8 cellular contexts compared by ENCODE assay signal in genomic region chr2:134119672-134120159, GRCh38.
DNase-seq lines count a peak whose midpoint lies in the region; ATAC-seq, FAIRE-seq and TF ChIP-seq lines count a peak whose summit lies in the region.

No MANE protein-coding gene starts in this region.

- H3K4me3 ChIP-seq in neuron (ENCODE audit: low read length) (peak overlapping the region; percentile 85), subcutaneous abdominal adipose tissue (ENCODE audit: low read depth in 1 of 5, low read length in 5 of 5) (peak overlapping the region; percentile 66 to 88 (median 80))

- no peak for FAIRE-seq in H54 (lab: Jason Lieb, UNC)

- H3K27me3 ChIP-seq in foreskin keratinocyte (no peaks in the 10 kb centered on the region), neuron (ENCODE audit: insufficient read depth, low read length) (no peaks in the 10 kb centered on the region), subcutaneous abdominal adipose tissue (ENCODE audit: control insufficient read depth in 5 of 5, insufficient read depth in 4 of 5, low read length in 5 of 5) (no peaks in the 10 kb centered on the region)

- H3K27ac ChIP-seq in foreskin keratinocyte: no peak overlapping the region
- H3K27ac ChIP-seq in subcutaneous abdominal adipose tissue (ENCODE audit: low read depth, low read length): peak overlapping the region; percentile 45

- H3K9me3 ChIP-seq in neuron (ENCODE audit: low read length): no peaks in the 10 kb centered on the region
- no peaks in the 10 kb centered on the region for H3K9me3 ChIP-seq in subcutaneous abdominal adipose tissue (ENCODE audit: control insufficient read depth in 5 of 5, low read length in 5 of 5)

- H3K9ac ChIP-seq in subcutaneous abdominal adipose tissue (ENCODE audit: low read length in 5 of 5): peak overlapping the region in 3 of 5 donors; percentile 38 to 81 (median 66)

- H3K36me3 ChIP-seq in neuron (ENCODE audit: insufficient read depth, low read length) (no peaks in the 10 kb centered on the region), subcutaneous abdominal adipose tissue (ENCODE audit: control insufficient read depth in 5 of 5, insufficient read depth in 5 of 5, low read length in 5 of 5) (no peaks in the 10 kb centered on the region)

- TF ChIP-seq POLR2A in H54 (IDR thresholded peaks at IDR 0.05; ENCODE audit: low read depth, low read length): peak; percentile 60

- peak overlapping the region; percentile 7 for H2AFZ ChIP-seq in neuron (ENCODE audit: low read depth, low read length)

- in situ Hi-C loops in G401 (cut with HindIII; ENCODE audit: low sequenced_read_pairs): no loop called here

- DNase-seq in G401 (ENCODE audit: low spot score): peak; percentile 89
- peak; percentile 90 for DNase-seq in H54 (ENCODE audit: insufficient read length, low spot score)
- DNase-seq in LoVo (ENCODE audit: low spot score): peak; percentile 91
- peak; percentile 61 for DNase-seq in SIG-M5 (lab: John Stamatoyannopoulos, UW)
- peak; percentile 68 for DNase-seq in activated gamma-delta T cell treated with anti-CD3 and anti-CD28 coated beads, Interleukin-2, amount 50 U/mL, for 16 hours (ENCODE audit: low read depth)
- DNase-seq in foreskin keratinocyte: peak; percentile 84 to 89

- peak; percentile 3 for TF ChIP-seq CTCF in foreskin keratinocyte (conservative IDR thresholded peaks at IDR 0.05)

- ATAC-seq in foreskin keratinocyte: peak; percentile 81

- H3K4me1 ChIP-seq in foreskin keratinocyte: peaks cover 11% of the 10 kb centered on the region
- peaks cover 18% of the 10 kb centered on the region for H3K4me1 ChIP-seq in neuron (ENCODE audit: insufficient read depth, low read length)
- peaks cover 10 to 54% (median 34%) of the 10 kb centered on the region in 5 donors for H3K4me1 ChIP-seq in subcutaneous abdominal adipose tissue (ENCODE audit: control insufficient read depth in 5 of 5, insufficient read depth in 5 of 5, low read length in 5 of 5)
